8 cellular contexts compared by ENCODE assay signal in genomic region chr20:31704225-31705119, GRCh38. TPM values are rescaled to one million over a fixed set of nuclear protein-coding genes. Genes with fewer than 3 reads are reported as not detected.
A peak's percentile ranks its signal among the peaks of the same experiment; 100 is the strongest.
DNase-seq lines count a peak whose midpoint lies in the region; ATAC-seq, FAIRE-seq and TF ChIP-seq lines count a peak whose summit lies in the region.

No MANE protein-coding gene starts in this region.

- H3K79me2 ChIP-seq in PC-9 (ENCODE audit: low read depth), result peaks cover 96% of the 10 kb centered on the region

- 49 to 50% methylated on average over 11 of the region's 11 CpGs for WGBS in esophagus, 2 donors

- H3K27me3 Mint-ChIP-seq in Caco-2 (ENCODE audit: insufficient read depth, unreplicated experiment) (no peaks in the 10 kb centered on the region), nephron (ENCODE audit: low read depth) (no peaks in the 10 kb centered on the region)

- H3K4me3 Mint-ChIP-seq in Caco-2 (ENCODE audit: unreplicated experiment), result peak overlapping the region; percentile 48
- no peak overlapping the region for H3K4me3 Mint-ChIP-seq in nephron

- CTCF ChIA-PET in Caco-2 (lab: Charles Lee), result interaction anchor here (0.6 to 4.3 kb wide), 16 partner anchors 9 to 201 kb away, joined by 3 to 72 read pairs (median 7); partner anchors contain the start of gene BCL2L1
- CTCF ChIA-PET in PC-9 (lab: Charles Lee), result interaction anchor here (0.6 to 2.9 kb wide), 5 partner anchors 8 to 935 kb away, joined by 4 to 34 read pairs (median 9); partner anchors contain the start of gene BCL2L1

- POLR2A ChIA-PET in Caco-2 (lab: Charles Lee) (interaction anchor here (0.7 to 3.4 kb wide), 13 partner anchors 8 to 132 kb away, joined by 3 to 178 read pairs (median 14); partner anchors contain the start of genes BCL2L1 and ID1), PC-9 (lab: Charles Lee; ENCODE audit: unreplicated experiment) (interaction anchor here (0.6 to 1.8 kb wide), 13 partner anchors 9 to 144 kb away, joined by 3 to 43 read pairs (median 6); partner anchors contain the start of gene BCL2L1)

- H3K27me3 ChIP-seq in Caco-2 (replicated peaks; ENCODE audit: control insufficient read depth, insufficient read depth, low read length) (no peaks in the 10 kb centered on the region), PC-9 (ENCODE audit: insufficient read depth, low read depth) (no peaks in the 10 kb centered on the region), esophagus (ENCODE audit: control insufficient read depth in 1 of 2, insufficient read depth in 2 of 2, low read length in 2 of 2) (no peaks in the 10 kb centered on the region)

- no peak for FAIRE-seq in frontal cortex (lab: Jason Lieb, UNC)

- H3K9me3 ChIP-seq in Caco-2 (no peaks in the 10 kb centered on the region), PC-9 (ENCODE audit: insufficient read depth, low read depth) (no peaks in the 10 kb centered on the region), esophagus (ENCODE audit: control insufficient read depth in 2 of 2, insufficient read depth in 1 of 2, low read depth in 1 of 2, low read length in 1 of 2) (no peaks in the 10 kb centered on the region)

- H3K4me1 Mint-ChIP-seq in Caco-2 (ENCODE audit: low read depth, unreplicated experiment) (peaks cover 74% of the 10 kb centered on the region), nephron (peaks cover 44% of the 10 kb centered on the region)

- peak overlapping the region; percentile 95 for H3K27ac ChIP-seq in PC-9
- peak overlapping the region; percentile 88 to 91 for H3K27ac ChIP-seq in esophagus (ENCODE audit: low read depth in 2 of 2, low read length in 1 of 2)

- no peaks in the 10 kb centered on the region for H3K9me3 Mint-ChIP-seq in Caco-2 (ENCODE audit: unreplicated experiment)
- no peaks in the 10 kb centered on the region for H3K9me3 Mint-ChIP-seq in nephron

- DNase-seq in Caco-2 (peak; percentile 99 to 100), PC-9 (peak; percentile 92 to 98), frontal cortex (ENCODE audit: low spot score in 2 of 2) (no peak), NCI-H2227 treated with DMSO at 0.1 percent for 48 hours (lab: John Stamatoyannopoulos, UW) (no peak), NCI-H748 (lab: John Stamatoyannopoulos, UW; ENCODE audit: unreplicated experiment) (no peak)

- ATAC-seq in GM18867 (IDR thresholded peaks at IDR 0.05; ENCODE audit: unreplicated experiment), result no peak

- H3K4me3 ChIP-seq in Caco-2 (ENCODE audit: low read depth, low read length) (no peak overlapping the region), PC-9 (peak overlapping the region; percentile 29; the same call in 1 of the 2 replicates), esophagus (ENCODE audit: low read depth in 1 of 2, low read length in 2 of 2) (no peak overlapping the region)

- H3K36me3 ChIP-seq in Caco-2 (ENCODE audit: control insufficient read depth, insufficient read depth, low read length) (peaks cover 17% of the 10 kb centered on the region), PC-9 (ENCODE audit: low read depth) (peaks cover 50% of the 10 kb centered on the region), esophagus (ENCODE audit: control insufficient read depth in 2 of 2, insufficient read depth in 2 of 2, low read length in 1 of 2) (peaks cover 5 to 10% of the 10 kb centered on the region in 2 donors)

- H3K36me3 Mint-ChIP-seq in Caco-2 (ENCODE audit: insufficient read depth, unreplicated experiment) (peaks cover 100% of the 10 kb centered on the region), nephron (ENCODE audit: low read depth) (peaks cover 55% of the 10 kb centered on the region)

- H3K4me1 ChIP-seq in Caco-2, result peaks cover 93% of the 10 kb centered on the region
- H3K4me1 ChIP-seq in PC-9 (replicated peaks; ENCODE audit: insufficient read depth), result peaks cover 90% of the 10 kb centered on the region
- peaks cover 17 to 25% of the 10 kb centered on the region in 2 donors for H3K4me1 ChIP-seq in esophagus (ENCODE audit: control insufficient read depth in 2 of 2, insufficient read depth in 2 of 2, low read length in 1 of 2)

- no peaks in the 10 kb centered on the region for H3K9me2 ChIP-seq in PC-9 (ENCODE audit: insufficient read depth)

- BruUV-seq in Caco-2 (replicated peaks; lab: Mats Ljungman, UMichigan), result TSS peak; percentile 22
- TSS peak; percentile 66 for BruUV-seq in PC-9 (replicated peaks; lab: Mats Ljungman, UMichigan)

- intact Hi-C loops in Caco-2 (cut with micrococcal nuclease; ENCODE audit: unreplicated experiment) (loop anchor here (1.0 kb wide), 6 partner anchors 8 to 96 kb away; no protein-coding TSS in a partner anchor), PC-9 (cut with micrococcal nuclease; ENCODE audit: unreplicated experiment) (loop anchor here (1.0 to 2.0 kb wide), 3 partner anchors 8 to 26 kb away; no protein-coding TSS in a partner anchor)

- no peak overlapping the region for H2AFZ ChIP-seq in PC-9

- no peak for TF ChIP-seq CTCF in Caco-2 (IDR thresholded peaks at IDR 0.05; ENCODE audit: insufficient read depth in 1 of 2, low read depth in 1 of 2, low read length in 1 of 2, severe bottlenecking in 1 of 2, unreplicated experiment in 1 of 2)
- TF ChIP-seq CTCF in PC-9 (conservative IDR thresholded peaks at IDR 0.05), result no peak
- no peak for TF ChIP-seq CTCF in nephron (IDR thresholded peaks at IDR 0.05; ENCODE audit: unreplicated experiment in 3 of 3)

- H3K4me2 ChIP-seq in PC-9, result peak overlapping the region; percentile 73

- H4K20me1 ChIP-seq in PC-9 (ENCODE audit: insufficient read depth), result no peaks in the 10 kb centered on the region

- peaks cover 91% of the 10 kb centered on the region for H3F3A ChIP-seq in PC-9 (ENCODE audit: insufficient read depth, low read depth)

- peak overlapping the region; percentile 98 for H3K27ac Mint-ChIP-seq in Caco-2 (ENCODE audit: unreplicated experiment)
- H3K27ac Mint-ChIP-seq in nephron, result peak overlapping the region in 2 of 3 experiments; percentile 11 to 64

RNA-seq across cellular contexts. Expression of gene BCL2L1, which starts 18.2 kb away (rescaled TPM):
- total RNA-seq in Caco-2 (2022) (444 and 469 TPM in 2 replicates), PC-9 (2021) (125 and 129 TPM in 2 replicates), frontal cortex (32.6 TPM)
- 10 to 100 TPM; 60.0 to 80.9 TPM for polyA plus RNA-seq in esophagus

RNA-seq across cellular contexts. Expression of gene TPX2, which starts 34.6 kb away (rescaled TPM):
- total RNA-seq in Caco-2 (2022), result 221 and 237 TPM in 2 replicates
- total RNA-seq in PC-9 (2021), result 140 and 164 TPM in 2 replicates
- polyA plus RNA-seq in esophagus, result 10 to 100 TPM in 1 of 2 donors, 1 to 10 TPM in 1; 9.1 to 13.6 TPM
- total RNA-seq in frontal cortex, result 5.7 TPM

Comparison
In these comparisons a context has a peak if more than half of its experiments do, and no peak if none do; other contexts are left out.
1. DNase-seq: peak in Caco-2 (2 of 2) and PC-9 (2 of 2); none in frontal cortex (0 of 2), NCI-H2227 treated with DMSO at 0.1 percent for 48 hours (single experiment) and NCI-H748 (single experiment).
2. RNA of gene TPX2, which starts 34.6 kb away (total RNA-seq): 221 to 237 TPM in Caco-2 and 140 to 164 TPM in PC-9; 5.7 TPM in frontal cortex (single experiment); every median in the first group is over 10 times any median in the second.